Comparison of ENCODE assay signal across 21 cellular contexts in the genomic region with DNA sequence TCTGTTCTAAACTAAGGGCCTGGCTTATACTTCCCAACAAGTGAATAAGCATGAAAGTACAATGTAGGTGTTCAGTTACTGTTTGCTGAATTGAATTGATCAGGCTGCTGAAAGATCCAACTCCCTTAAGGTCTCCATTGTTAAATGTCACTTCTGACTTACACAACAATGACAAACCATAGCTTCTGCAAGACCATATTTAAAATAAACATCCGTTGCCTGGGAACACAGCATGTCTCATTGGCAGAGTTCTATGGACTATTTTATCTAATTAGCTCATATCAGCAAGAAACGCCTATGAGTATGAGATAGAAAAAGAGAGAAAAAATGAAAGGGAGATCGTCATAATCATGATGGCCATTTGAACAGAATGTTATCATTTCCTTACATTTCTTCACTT.
"Had no signal": no experiment of that assay in that cellular context is flagged by ENCODE, and none has a peak within 500 bp of the region (broad histone marks: within the 10 kb centered on the region; RNA-seq: fewer than 3 reads in every experiment).

No MANE protein-coding gene starts in this region.

- H3K27ac ChIP-seq: foreskin keratinocyte, sigmoid colon, stomach, suprapubic skin, tibial nerve, WERI-Rb-1 had no signal

- DNase-seq: activated CD4-positive, alpha-beta T cell treated with anti-CD3 and anti-CD28 coated beads, Interleukin-2, amount 50 U/mL, for 1 hour; activated CD4-positive, CD25-positive, alpha-beta regulatory T cell treated with anti-CD3 and anti-CD28 coated beads, Interleukin-2, amount 50 U/mL, for 72 hours; activated CD8-positive, alpha-beta T cell treated with anti-CD3 and anti-CD28 coated beads, Interleukin-2, amount 10 ng/mL, durations not matched to agents 7 days and 5 days; activated gamma-delta T cell treated with Interleukin-2 at 50 U/mL for 16 hours; anterior cingulate cortex; central memory CD4-positive, alpha-beta T cell; dermis blood vessel endothelial cell; effector CD8-positive, alpha-beta T cell; foreskin keratinocyte; immature natural killer cell; kidney glomerular epithelial cell; retina; sigmoid colon; stimulated activated CD4-positive, alpha-beta T cell treated with anti-CD3 and anti-CD28 coated beads, Interleukin-15, amount 100 ng/mL, for 24 hours; stomach; WERI-Rb-1 had no signal

- H3K4me3 ChIP-seq: sigmoid colon, smooth muscle cell, stomach, suprapubic skin, tibial nerve had no signal

- H3K27me3 ChIP-seq: foreskin keratinocyte, sigmoid colon, stomach, suprapubic skin, tibial nerve had no signal

- FAIRE-seq: TTC549 had no signal

- H3K36me3 ChIP-seq: sigmoid colon, stomach, suprapubic skin, tibial nerve, WERI-Rb-1 had no signal

- H3K9me3 ChIP-seq: sigmoid colon, stomach, suprapubic skin, tibial nerve had no signal

- ATAC-seq: activated CD8-positive, alpha-beta T cell treated with anti-CD3 and anti-CD28 coated beads, Interleukin-2, amount 10 ng/mL, durations not matched to agents 7 days and 5 days; foreskin keratinocyte; natural killer cell treated with Interleukin-12 subunit alpha and Interleukin-12 subunit beta and Interleukin-15 and Interleukin-18, amount 100 ng/mL, for 72 hours had no signal

- H3K4me1 ChIP-seq: foreskin keratinocyte, sigmoid colon, stomach, suprapubic skin, tibial nerve had no signal
